ENCODE assay signal across 9 cellular contexts in the genomic region with DNA sequence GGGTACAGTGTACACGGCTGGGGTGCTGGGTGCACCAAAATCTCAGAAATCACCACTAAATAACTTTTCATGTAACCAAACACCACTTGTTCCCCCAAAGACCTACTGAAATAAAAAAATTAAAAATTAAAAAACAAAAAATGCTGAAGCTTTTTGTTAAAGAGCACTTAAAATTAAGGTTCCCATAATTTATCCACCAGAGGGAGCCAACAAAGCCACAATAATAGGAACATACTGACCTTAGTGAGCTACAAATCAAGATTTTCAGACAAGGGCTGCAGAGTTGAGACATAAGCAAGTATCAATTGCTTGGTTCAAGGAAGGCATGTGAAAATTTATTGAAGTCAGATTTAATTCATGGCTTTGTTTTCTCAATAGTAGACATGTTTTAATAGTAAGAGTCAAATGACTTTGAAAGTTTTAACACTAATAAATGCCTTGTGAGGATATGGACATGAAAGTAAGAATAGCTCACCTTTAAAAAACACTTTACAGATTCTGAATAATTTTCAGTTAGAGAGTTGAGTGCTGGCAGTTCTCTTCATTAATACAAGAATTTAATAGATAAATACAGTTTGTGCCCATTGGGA.
DNase-seq lines count a peak whose midpoint lies in the region.
"Had no signal": no experiment of that assay in that cellular context is flagged by ENCODE, and none has a peak within 500 bp of the region (broad histone marks: within the 10 kb centered on the region; RNA-seq: fewer than 3 reads in every experiment).

No MANE protein-coding gene starts in this region.

- DNase-seq in NCI-H82 (lab: John Stamatoyannopoulos, UW) (peak; percentile 38), NCI-H82 treated with DMSO at 0.1 percent for 48 hours (lab: John Stamatoyannopoulos, UW; ENCODE audit: unreplicated experiment) (no peak), RKO (ENCODE audit: low spot score) (peak; percentile 61), fibroblast of the conjunctiva (ENCODE audit: low read depth) (peak; percentile 48), stromal cell of bone marrow (ENCODE audit: low read depth) (peak; percentile 25), GF-D8 (lab: John Stamatoyannopoulos, UW) (no peak), NCI-H2029 (lab: John Stamatoyannopoulos, UW) (no peak)
- DNase-seq in stimulated activated CD4-positive, alpha-beta T cell treated with anti-CD3 and anti-CD28 coated beads, Interleukin-2, amount 100 ng/mL, for 48 hours: no peak
- DNase-seq: naive B cell had no signal

Comparison
In these comparisons a context has a peak if more than half of its experiments do, and no peak if none do; other contexts are left out.
1. DNase-seq: peak in NCI-H82 (single experiment), RKO (single experiment), fibroblast of the conjunctiva (single experiment) and stromal cell of bone marrow (single experiment); none in NCI-H82 treated with DMSO at 0.1 percent for 48 hours (single experiment), GF-D8 (single experiment), NCI-H2029 (single experiment) and stimulated activated CD4-positive, alpha-beta T cell treated with anti-CD3 and anti-CD28 coated beads, Interleukin-2, amount 100 ng/mL, for 48 hours (0 of 2).